Comparison of ENCODE assay signal across 29 cellular contexts in the genomic region with DNA sequence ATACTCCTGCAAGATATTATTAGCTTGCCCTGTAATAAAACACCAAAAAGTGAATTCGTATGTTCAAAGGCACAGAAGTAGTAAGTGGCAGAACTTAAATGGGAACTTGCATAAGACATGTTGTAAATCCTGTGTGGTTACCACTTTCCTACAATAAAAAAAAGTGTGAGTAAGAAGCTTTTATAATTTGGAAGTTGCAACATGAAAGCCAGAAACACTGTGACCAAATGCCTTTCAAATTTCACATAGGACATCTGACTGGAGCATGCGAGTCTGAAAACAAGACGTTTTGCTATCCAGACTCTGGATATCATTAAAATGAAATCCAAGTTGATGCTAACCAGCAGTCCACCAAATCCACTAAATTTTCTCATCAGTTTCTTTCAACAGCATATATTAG.
DNase-seq lines count a peak whose midpoint lies in the region; ATAC-seq, FAIRE-seq and TF ChIP-seq lines count a peak whose summit lies in the region.
"Had no signal": no experiment of that assay in that cellular context is flagged by ENCODE, and none has a peak within 500 bp of the region (broad histone marks: within the 10 kb centered on the region; RNA-seq: fewer than 3 reads in every experiment).

No MANE protein-coding gene starts in this region.

- no peaks in the 10 kb centered on the region for H3F3A ChIP-seq in smooth muscle cell (ENCODE audit: low read depth)

- H3K4me3 Mint-ChIP-seq in stimulated activated memory B cell treated with anti-CD40 and anti-IgM and Interleukin-4, amounts not matched to agents 10 μg/mL and 1 μg/mL and 100 μg/mL, for 72 hours, result no peak overlapping the region
- H3K4me3 Mint-ChIP-seq: activated B cell treated with CpG ODN at 0.5 μM for 24 hours; activated CD8-positive, alpha-beta T cell treated with anti-CD3 and anti-CD28 coated beads, Interleukin-2, amount 10 ng/mL, durations not matched to agents 7 days and 5 days; neural crest cell; T-helper 2 cell treated with Interferon-gamma antibody and Interleukin-4, amounts not matched to agents 5 μg/mL and 100 μg/mL, for 36 hours had no signal

- CTCF ChIA-PET in HEK293T (lab: Yijun Ruan, JAX), result no interaction called here

- H3K36me3 Mint-ChIP-seq in stimulated activated memory B cell treated with anti-CD40 and anti-IgM and Interleukin-4, amounts not matched to agents 10 μg/mL and 1 μg/mL and 100 μg/mL, for 72 hours, result no peaks in the 10 kb centered on the region

- H3K4me1 Mint-ChIP-seq in stimulated activated memory B cell treated with anti-CD40 and anti-IgM and Interleukin-4, amounts not matched to agents 10 μg/mL and 1 μg/mL and 100 μg/mL, for 72 hours, result no peaks in the 10 kb centered on the region
- H3K4me1 Mint-ChIP-seq: activated B cell treated with CpG ODN at 0.5 μM for 24 hours, neural crest cell had no signal

- WGBS in smooth muscle cell (ENCODE audit: low lambda C conversion rate), result 31% methylated on average over 3 of the region's 3 CpGs

- peaks cover 18% of the 10 kb centered on the region for H3K9me3 Mint-ChIP-seq in stimulated activated memory B cell treated with anti-CD40 and anti-IgM and Interleukin-4, amounts not matched to agents 10 μg/mL and 1 μg/mL and 100 μg/mL, for 72 hours

- H3K9ac ChIP-seq in smooth muscle cell (ENCODE audit: low read depth), result no peak overlapping the region
- H3K9ac ChIP-seq: BLaER1 had no signal

- FAIRE-seq in GM12892 (lab: Jason Lieb, UNC), result no peak
- FAIRE-seq: endothelial cell of umbilical vein had no signal

- no peak overlapping the region for H3K27ac ChIP-seq in smooth muscle cell (ENCODE audit: low read depth)
- H3K27ac ChIP-seq: BLaER1, body of pancreas, HL-60, spleen had no signal

- H3K9me3 ChIP-seq in smooth muscle cell (replicated peaks; ENCODE audit: low read depth), result no peaks in the 10 kb centered on the region
- H3K9me3 ChIP-seq: BLaER1, body of pancreas had no signal

- no peak overlapping the region for H2AFZ ChIP-seq in smooth muscle cell (ENCODE audit: low read depth)

- no peak for ATAC-seq in GM19328 (IDR thresholded peaks at IDR 0.05; ENCODE audit: unreplicated experiment)
- no peak for ATAC-seq in stimulated activated memory B cell treated with anti-CD40 and anti-IgM and Interleukin-4, amounts not matched to agents 10 μg/mL and 1 μg/mL and 100 μg/mL, for 72 hours
- ATAC-seq: activated CD8-positive, alpha-beta T cell treated with anti-CD3 and anti-CD28 coated beads, Interleukin-2, amount 10 ng/mL, durations not matched to agents 7 days and 5 days; body of pancreas; HCT116 had no signal

- no peaks in the 10 kb centered on the region for H3K27me3 Mint-ChIP-seq in stimulated activated memory B cell treated with anti-CD40 and anti-IgM and Interleukin-4, amounts not matched to agents 10 μg/mL and 1 μg/mL and 100 μg/mL, for 72 hours
- H3K27me3 Mint-ChIP-seq: activated B cell treated with CpG ODN at 0.5 μM for 24 hours had no signal

- TF ChIP-seq CTCF in smooth muscle cell (IDR thresholded peaks at IDR 0.05; ENCODE audit: borderline replicate concordance, insufficient read depth, poor library complexity, severe bottlenecking), result no peak

- H3K4me3 ChIP-seq in smooth muscle cell, result no peak overlapping the region
- H3K4me3 ChIP-seq: BLaER1, body of pancreas, spleen had no signal

- H3K36me3 ChIP-seq in smooth muscle cell (ENCODE audit: low read depth), result peaks cover 4% of the 10 kb centered on the region
- H3K36me3 ChIP-seq: BLaER1, spleen had no signal

- TF ChIP-seq POLR2A in GM12892 (IDR thresholded peaks at IDR 0.05; ENCODE audit: low read depth, low read length), result no peak

- no peaks in the 10 kb centered on the region for H3K79me2 ChIP-seq in smooth muscle cell (ENCODE audit: low read depth)

- H4K20me1 ChIP-seq in smooth muscle cell (ENCODE audit: low read depth), result no peaks in the 10 kb centered on the region
- H4K20me1 ChIP-seq: BLaER1 had no signal

- POLR2A ChIA-PET in HEK293T (lab: Yijun Ruan, JAX), result no interaction called here

- no peak overlapping the region for H3K27ac Mint-ChIP-seq in stimulated activated memory B cell treated with anti-CD40 and anti-IgM and Interleukin-4, amounts not matched to agents 10 μg/mL and 1 μg/mL and 100 μg/mL, for 72 hours
- H3K27ac Mint-ChIP-seq: activated B cell treated with CpG ODN at 0.5 μM for 24 hours; activated CD8-positive, alpha-beta T cell treated with anti-CD3 and anti-CD28 coated beads, Interleukin-2, amount 10 ng/mL, durations not matched to agents 7 days and 5 days; T-helper 2 cell treated with Interferon-gamma antibody and Interleukin-4, amounts not matched to agents 5 μg/mL and 100 μg/mL, for 36 hours had no signal

- no peaks in the 10 kb centered on the region for H3K4me1 ChIP-seq in smooth muscle cell (ENCODE audit: low read depth)
- H3K4me1 ChIP-seq: BLaER1, body of pancreas, spleen had no signal

- H3K27me3 ChIP-seq in smooth muscle cell (ENCODE audit: low read depth), result no peaks in the 10 kb centered on the region
- H3K27me3 ChIP-seq: BLaER1, body of pancreas, spleen had no signal

- DNase-seq in Kasumi-1 (lab: John Stamatoyannopoulos, UW) (peak; percentile 40 to 49), SIG-M5 treated with dmso at 0.1 percent for 504 hours (lab: John Stamatoyannopoulos, UW; ENCODE audit: unreplicated experiment) (peak; percentile 80), fibroblast of gingiva (ENCODE audit: low read depth) (peak; percentile 79), smooth muscle cell (lab: John Stamatoyannopoulos, UW; ENCODE audit: unreplicated experiment) (no peak), GM12892 (ENCODE audit: insufficient read length) (no peak), HEK293T (ENCODE audit: extremely low spot score) (no peak)
- DNase-seq: activated B cell treated with CpG ODN at 0.5 μM for 24 hours; activated CD8-positive, alpha-beta T cell treated with anti-CD3 and anti-CD28 coated beads, Interleukin-2, amount 10 ng/mL, durations not matched to agents 7 days and 5 days; activated naive CD4-positive, alpha-beta T cell treated with anti-CD3 and anti-CD28 coated beads, Interleukin-2, amount 50 U/mL, for 16 hours; activated T-cell treated with anti-CD3 and anti-CD28 coated beads, Interleukin-2, amount 50 U/mL, for 48 hours; body of pancreas; Calu3; glutamatergic neuron; midbrain; NCI-H1105; NCI-H2081 treated with DMSO at 0.1 percent for 48 hours; NCI-H510A treated with DMSO at 0.1 percent for 48 hours; Right ventricle myocardium superior; spleen; stimulated activated CD4-positive, alpha-beta T cell treated with anti-CD3 and anti-CD28 coated beads, Interleukin-4, amount 100 ng/mL, for 4 hours; substantia nigra had no signal

- H3K4me2 ChIP-seq in smooth muscle cell, result peak overlapping the region; percentile 21
- H3K4me2 ChIP-seq: BLaER1 had no signal

TF ChIP-seq in HEK293T, 16 proteins besides CTCF, POLR2A, EP300 and RAD21:
- TF ChIP-seq FOXK2 (IDR thresholded peaks at IDR 0.05) (no peak), FOXA1 (IDR thresholded peaks at IDR 0.05) (no peak), BHLHE40 (IDR thresholded peaks at IDR 0.05; ENCODE audit: borderline replicate concordance) (no peak), LEF1 (IDR thresholded peaks at IDR 0.05; ENCODE audit: borderline replicate concordance) (no peak), NFRKB (IDR thresholded peaks at IDR 0.05) (no peak), FOXM1 (IDR thresholded peaks at IDR 0.05; ENCODE audit: borderline replicate concordance) (no peak), SP1 (IDR thresholded peaks at IDR 0.05) (no peak), L3MBTL2 (conservative IDR thresholded peaks at IDR 0.05) (no peak), ZNF384 (IDR thresholded peaks at IDR 0.05) (no peak)
- TF ChIP-seq, protein P1, sequence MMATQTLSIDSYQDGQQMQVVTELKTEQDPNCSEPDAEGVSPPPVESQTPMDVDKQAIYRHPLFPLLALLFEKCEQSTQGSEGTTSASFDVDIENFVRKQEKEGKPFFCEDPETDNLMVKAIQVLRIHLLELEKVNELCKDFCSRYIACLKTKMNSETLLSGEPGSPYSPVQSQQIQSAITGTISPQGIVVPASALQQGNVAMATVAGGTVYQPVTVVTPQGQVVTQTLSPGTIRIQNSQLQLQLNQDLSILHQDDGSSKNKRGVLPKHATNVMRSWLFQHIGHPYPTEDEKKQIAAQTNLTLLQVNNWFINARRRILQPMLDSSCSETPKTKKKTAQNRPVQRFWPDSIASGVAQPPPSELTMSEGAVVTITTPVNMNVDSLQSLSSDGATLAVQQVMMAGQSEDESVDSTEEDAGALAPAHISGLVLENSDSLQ (IDR thresholded peaks at IDR 0.05), result no peak

Comparison
In these comparisons a context has a peak if more than half of its experiments do, and no peak if none do; other contexts are left out.
1. DNase-seq: peak in Kasumi-1 (2 of 2), SIG-M5 treated with dmso at 0.1 percent for 504 hours (single experiment) and fibroblast of gingiva (single experiment); none in smooth muscle cell (single experiment), GM12892 (single experiment) and HEK293T (single experiment).